In genomic region chr11:73141031-73141308, GRCh38 we compare ENCODE assay signal across 8 cellular contexts. TPM values are rescaled to one million over a fixed set of nuclear protein-coding genes. Genes with fewer than 3 reads are reported as not detected.
A peak's percentile ranks its signal among the peaks of the same experiment; 100 is the strongest.
DNase-seq lines count a peak whose midpoint lies in the region; ATAC-seq and TF ChIP-seq lines count a peak whose summit lies in the region.

No MANE protein-coding gene starts in this region.

- H3K9me3 Mint-ChIP-seq in activated T-cell treated with anti-CD3 and anti-CD28 coated beads, Interleukin-2, amount 50 U/mL, for 24 hours, result no peaks in the 10 kb centered on the region

- H3K4me3 Mint-ChIP-seq in activated T-cell treated with anti-CD3 and anti-CD28 coated beads, Interleukin-2, amount 50 U/mL, for 24 hours, result peak overlapping the region; percentile 96

- ATAC-seq in GM18907 (IDR thresholded peaks at IDR 0.05; ENCODE audit: unreplicated experiment) (no peak), HG02678 (IDR thresholded peaks at IDR 0.05; ENCODE audit: unreplicated experiment) (no peak), GM21737 (IDR thresholded peaks at IDR 0.05; ENCODE audit: unreplicated experiment) (no peak)

- H3K27ac ChIP-seq in HL-60 (replicated peaks), result peak overlapping the region; percentile 98

- peaks cover 47% of the 10 kb centered on the region for H3K4me1 Mint-ChIP-seq in activated T-cell treated with anti-CD3 and anti-CD28 coated beads, Interleukin-2, amount 50 U/mL, for 24 hours (ENCODE audit: low read depth)

- intact Hi-C loops in posterior vena cava (cut with DNase I), result loop anchor here in 1 of 2 donors (10.0 kb wide), 1 partner anchor 316 kb away; no protein-coding TSS in a partner anchor

- TF ChIP-seq CTCF in HL-60 (IDR thresholded peaks at IDR 0.05; ENCODE audit: insufficient read depth, low read length), result no peak
- no peak for TF ChIP-seq CTCF in foreskin fibroblast (IDR thresholded peaks at IDR 0.05; ENCODE audit: low read depth, low read length)

- H3K27me3 Mint-ChIP-seq in activated T-cell treated with anti-CD3 and anti-CD28 coated beads, Interleukin-2, amount 50 U/mL, for 24 hours, result no peaks in the 10 kb centered on the region

- H3K4me3 ChIP-seq in HL-60 (replicated peaks; ENCODE audit: insufficient read depth, low read length) (peak overlapping the region; percentile 96), foreskin fibroblast (ENCODE audit: low read depth in 1 of 2, low read length in 2 of 2) (peak overlapping the region; percentile 85 to 90)

- in situ Hi-C loops in ACHN (cut with HindIII; ENCODE audit: low pct_ligation_motif_present, low pct_unique_long_range_greater_than_20kb, low sequenced_read_pairs), result no loop called here

- peaks cover 43% of the 10 kb centered on the region for H3K36me3 Mint-ChIP-seq in activated T-cell treated with anti-CD3 and anti-CD28 coated beads, Interleukin-2, amount 50 U/mL, for 24 hours (ENCODE audit: low read depth)

- DNase-seq in ACHN, result peak; percentile 6
- no peak for DNase-seq in HL-60 (ENCODE audit: low read depth in 1 of 2, low spot score in 1 of 2)
- no peak for DNase-seq in activated T-cell treated with anti-CD3 and anti-CD28 coated beads, Interleukin-2, amount 50 U/mL, for 24 hours
- DNase-seq in foreskin fibroblast, result peak in 1 of 2 donors; percentile 46
- peak; percentile 82 for DNase-seq in posterior vena cava (ENCODE audit: low spot score)

- peak overlapping the region; percentile 93 for H3K27ac Mint-ChIP-seq in activated T-cell treated with anti-CD3 and anti-CD28 coated beads, Interleukin-2, amount 50 U/mL, for 24 hours

- no peaks in the 10 kb centered on the region for H3K27me3 ChIP-seq in HL-60 (ENCODE audit: insufficient read depth, poor library complexity, severe bottlenecking)

RNA-seq across cellular contexts. Expression of gene FCHSD2, which starts 1.1 kb away (rescaled TPM):
- 10 to 100 TPM; 55.6 to 62.1 TPM for total RNA-seq in posterior vena cava

Comparison
In these comparisons a context has a peak if more than half of its experiments do, and no peak if none do; other contexts are left out.
1. DNase-seq: peak in ACHN (single experiment) and posterior vena cava (single experiment); none in HL-60 (0 of 2) and activated T-cell treated with anti-CD3 and anti-CD28 coated beads, Interleukin-2, amount 50 U/mL, for 24 hours (single experiment).